ENCODE assay signal across 12 cellular contexts in genomic region chr9:131441441-131441840, GRCh38. TPM values are rescaled to one million over a fixed set of nuclear protein-coding genes. Genes with fewer than 3 reads are reported as not detected.
DNase-seq lines count a peak whose midpoint lies in the region; ATAC-seq and TF ChIP-seq lines count a peak whose summit lies in the region.
"Had no signal": no experiment of that assay in that cellular context is flagged by ENCODE, and none has a peak within 500 bp of the region (broad histone marks: within the 10 kb centered on the region; RNA-seq: fewer than 3 reads in every experiment).

No MANE protein-coding gene starts in this region.

- H3K9me3 ChIP-seq in H9 (ENCODE audit: control insufficient read depth, low read depth, low read length) = no peaks in the 10 kb centered on the region
- H3K9me3 ChIP-seq: thyroid gland had no signal

- H3K27me3 ChIP-seq in H9 (ENCODE audit: insufficient read depth, low read length) = no peaks in the 10 kb centered on the region
- H3K27me3 ChIP-seq: thyroid gland had no signal

- peaks cover 21 to 33% of the 10 kb centered on the region in 2 experiments for H3K4me1 Mint-ChIP-seq in H9
- H3K4me1 Mint-ChIP-seq in activated T-helper 17 cell treated with anti-CD3 and anti-CD28 coated beads, Interleukin-2, amount 50 U/mL, for 72 hours = peaks cover 14% of the 10 kb centered on the region
- H3K4me1 Mint-ChIP-seq in natural killer cell treated with Interleukin-12 subunit alpha and Interleukin-12 subunit beta and Interleukin-15 and Interleukin-18, amount 100 ng/mL, for 72 hours (ENCODE audit: low read depth in 2 of 2) = peaks cover 25 to 28% of the 10 kb centered on the region in 2 donors

- H3K56ac ChIP-seq in H9 (ENCODE audit: insufficient read length, low read depth, low read length) = no peak overlapping the region

- H3K4me2 ChIP-seq in H9 (ENCODE audit: insufficient read depth, insufficient read length, low read length) = no peak overlapping the region

- TF ChIP-seq CTCF in H9 (conservative IDR thresholded peaks at IDR 0.05) = no peak

- H2AFZ ChIP-seq in H9 (ENCODE audit: low read length) = no peak overlapping the region

- no peak overlapping the region for H3K4ac ChIP-seq in H9 (ENCODE audit: low read depth, low read length)

- peak; percentile 41 to 53 for ATAC-seq in activated CD4-positive, CD25-positive, alpha-beta regulatory T cell treated with anti-CD3 and anti-CD28 coated beads, Interleukin-2, amount 50 U/mL, for 24 hours
- ATAC-seq in activated T-helper 17 cell treated with anti-CD3 and anti-CD28 coated beads, Interleukin-2, amount 50 U/mL, for 72 hours (replicated peaks) = no peak
- peak; percentile 63 to 65 for ATAC-seq in natural killer cell treated with Interleukin-12 subunit alpha and Interleukin-12 subunit beta and Interleukin-15 and Interleukin-18, amount 100 ng/mL, for 72 hours
- no peak for ATAC-seq in HG02642 (IDR thresholded peaks at IDR 0.05; ENCODE audit: poor library complexity, unreplicated experiment)

- no peak overlapping the region for H2AK5ac ChIP-seq in H9 (ENCODE audit: insufficient read length, low read length)

- H3K18ac ChIP-seq in H9 (ENCODE audit: insufficient read length, low read depth, low read length) = no peak overlapping the region

- H3K23me2 ChIP-seq in H9 (ENCODE audit: insufficient read length, low read depth, low read length, poor library complexity, severe bottlenecking) = no peaks in the 10 kb centered on the region

- no peak overlapping the region for H2BK120ac ChIP-seq in H9 (ENCODE audit: low read depth, low read length, poor library complexity, severe bottlenecking)

- H3K14ac ChIP-seq in H9 (ENCODE audit: insufficient read depth, low read length) = no peak overlapping the region

- DNase-seq in activated CD4-positive, CD25-positive, alpha-beta regulatory T cell (lab: John Stamatoyannopoulos, UW) = no peak
- no peak for DNase-seq in H9
- DNase-seq in natural killer cell treated with Interleukin-12 subunit alpha and Interleukin-12 subunit beta and Interleukin-15 and Interleukin-18, amount 100 ng/mL, for 72 hours (ENCODE audit: low spot score) = no peak
- no peak for DNase-seq in foreskin melanocyte
- DNase-seq in NCI-H2171 treated with DMSO at 0.1 percent for 48 hours (lab: John Stamatoyannopoulos, UW) = no peak
- DNase-seq: Calu3, kidney glomerular epithelial cell, thyroid gland had no signal

- peaks cover 10% of the 10 kb centered on the region; the same call in 1 of the 2 replicates for H3K4me1 ChIP-seq in H9 (ENCODE audit: insufficient read depth, low read length)
- H3K4me1 ChIP-seq: thyroid gland had no signal

- WGBS in H9 (ENCODE audit: extremely low coverage, insufficient read length, low lambda C conversion rate) = no CpG with 5 or more reads among the region's 2 CpGs

- no peak overlapping the region for H4K91ac ChIP-seq in H9 (ENCODE audit: insufficient read length, low read depth, low read length)

- H2BK15ac ChIP-seq in H9 (ENCODE audit: low read depth, low read length) = no peak overlapping the region

- H3T11ph ChIP-seq in H9 (ENCODE audit: low read length) = no peak overlapping the region

- peak overlapping the region in 2 of 3 experiments; percentile 51 to 79; a peak in 3 of 7 replicates for H3K27ac Mint-ChIP-seq in H9
- peak overlapping the region; percentile 63 for H3K27ac Mint-ChIP-seq in activated T-helper 17 cell treated with anti-CD3 and anti-CD28 coated beads, Interleukin-2, amount 50 U/mL, for 72 hours
- peak overlapping the region; percentile 34 to 72 for H3K27ac Mint-ChIP-seq in natural killer cell treated with Interleukin-12 subunit alpha and Interleukin-12 subunit beta and Interleukin-15 and Interleukin-18, amount 100 ng/mL, for 72 hours

- peaks cover 2% of the 10 kb centered on the region for H4K20me1 ChIP-seq in H9 (ENCODE audit: control insufficient read depth, insufficient read depth, insufficient read length)

- no peak overlapping the region for H2BK20ac ChIP-seq in H9 (ENCODE audit: low read depth, low read length, poor library complexity, severe bottlenecking)

- H3K27ac ChIP-seq in H9 (ENCODE audit: insufficient read length, low read depth, low read length) = no peak overlapping the region
- H3K27ac ChIP-seq: thyroid gland had no signal

- H2BK12ac ChIP-seq in H9 (ENCODE audit: insufficient read length, low read depth, low read length) = no peak overlapping the region

- peaks cover 68 to 92% (median 92%) of the 10 kb centered on the region in 3 experiments for H3K36me3 Mint-ChIP-seq in H9 (ENCODE audit: insufficient read depth in 1 of 3, low read depth in 3 of 3)
- peaks cover 100% of the 10 kb centered on the region for H3K36me3 Mint-ChIP-seq in activated T-helper 17 cell treated with anti-CD3 and anti-CD28 coated beads, Interleukin-2, amount 50 U/mL, for 72 hours (ENCODE audit: low read depth)
- H3K36me3 Mint-ChIP-seq in natural killer cell treated with Interleukin-12 subunit alpha and Interleukin-12 subunit beta and Interleukin-15 and Interleukin-18, amount 100 ng/mL, for 72 hours = peaks cover 15% of the 10 kb centered on the region

- no peaks in the 10 kb centered on the region; the same call in 1 of the 2 replicates for H3K27me3 Mint-ChIP-seq in H9 (ENCODE audit: low read depth)
- H3K27me3 Mint-ChIP-seq in activated T-helper 17 cell treated with anti-CD3 and anti-CD28 coated beads, Interleukin-2, amount 50 U/mL, for 72 hours = no peaks in the 10 kb centered on the region
- no peaks in the 10 kb centered on the region for H3K27me3 Mint-ChIP-seq in natural killer cell treated with Interleukin-12 subunit alpha and Interleukin-12 subunit beta and Interleukin-15 and Interleukin-18, amount 100 ng/mL, for 72 hours
- H3K27me3 Mint-ChIP-seq: brain had no signal

- H3K9me3 Mint-ChIP-seq in H9 = no peaks in the 10 kb centered on the region
- no peaks in the 10 kb centered on the region for H3K9me3 Mint-ChIP-seq in activated T-helper 17 cell treated with anti-CD3 and anti-CD28 coated beads, Interleukin-2, amount 50 U/mL, for 72 hours
- H3K9me3 Mint-ChIP-seq in natural killer cell treated with Interleukin-12 subunit alpha and Interleukin-12 subunit beta and Interleukin-15 and Interleukin-18, amount 100 ng/mL, for 72 hours = no peaks in the 10 kb centered on the region
- H3K9me3 Mint-ChIP-seq: brain had no signal

- no peak overlapping the region for H2BK5ac ChIP-seq in H9 (ENCODE audit: insufficient read length, low read length)

- H3K23ac ChIP-seq in H9 (ENCODE audit: insufficient read length, low read depth, low read length) = no peak overlapping the region

- H3K79me2 ChIP-seq in H9 (ENCODE audit: insufficient read depth, low read length) = peaks cover 4% of the 10 kb centered on the region; the same call in 1 of the 2 replicates

- H4K8ac ChIP-seq in H9 (replicated peaks; ENCODE audit: insufficient read length, low read depth, low read length) = no peak overlapping the region

- H4K5ac ChIP-seq in H9 (ENCODE audit: insufficient read length, low read depth, low read length) = no peak overlapping the region

- H3K4me3 Mint-ChIP-seq in H9 = no peak overlapping the region
- H3K4me3 Mint-ChIP-seq in activated T-helper 17 cell treated with anti-CD3 and anti-CD28 coated beads, Interleukin-2, amount 50 U/mL, for 72 hours = no peak overlapping the region
- no peak overlapping the region for H3K4me3 Mint-ChIP-seq in natural killer cell treated with Interleukin-12 subunit alpha and Interleukin-12 subunit beta and Interleukin-15 and Interleukin-18, amount 100 ng/mL, for 72 hours
- H3K4me3 Mint-ChIP-seq: brain had no signal

- no peak overlapping the region for H3K9ac ChIP-seq in H9 (ENCODE audit: extremely low read depth, insufficient read length, low read length)

- H3K79me1 ChIP-seq in H9 (ENCODE audit: insufficient read depth, low read depth, low read length, poor library complexity, severe bottlenecking) = peaks cover 10% of the 10 kb centered on the region

RNA-seq across cellular contexts. Expression of gene PRRC2B, which starts 47.6 kb away (rescaled TPM):
- 243 and 251 TPM in 2 replicates for total RNA-seq in H9 (2021)
- total RNA-seq in activated T-helper 17 cell treated with anti-CD3 and anti-CD28 coated beads, Interleukin-2, amount 50 U/mL, for 72 hours = 100 to 1,000 TPM; 136 to 157 TPM
- total RNA-seq in natural killer cell treated with Interleukin-12 subunit alpha and Interleukin-12 subunit beta and Interleukin-15 and Interleukin-18, amount 100 ng/mL, for 72 hours = 100 to 1,000 TPM; 122 to 246 TPM

Comparison
In these comparisons a context has a peak if more than half of its experiments do, and no peak if none do; other contexts are left out.
1. ATAC-seq: peak in activated CD4-positive, CD25-positive, alpha-beta regulatory T cell treated with anti-CD3 and anti-CD28 coated beads, Interleukin-2, amount 50 U/mL, for 24 hours (2 of 2) and natural killer cell treated with Interleukin-12 subunit alpha and Interleukin-12 subunit beta and Interleukin-15 and Interleukin-18, amount 100 ng/mL, for 72 hours (2 of 2); none in activated T-helper 17 cell treated with anti-CD3 and anti-CD28 coated beads, Interleukin-2, amount 50 U/mL, for 72 hours (single experiment) and HG02642 (single experiment).
2. Peak in every context shown above with its lines, with median percentiles within 50 percentile points of each other: H3K27ac Mint-ChIP-seq.